20 cellular contexts compared by ENCODE assay signal in genomic region chr22:42284643-42285181, GRCh38.
"Had no signal": no experiment of that assay in that cellular context is flagged by ENCODE, and none has a peak within 500 bp of the region (broad histone marks: within the 10 kb centered on the region; RNA-seq: fewer than 3 reads in every experiment).

No MANE protein-coding gene starts in this region.

- H3K9me3 ChIP-seq: psoas muscle, stomach, testis, upper lobe of left lung had no signal

- H3K36me3 Mint-ChIP-seq: activated naive CD4-positive, alpha-beta T cell treated with anti-CD3 and anti-CD28 coated beads, Interleukin-2, amount 50 U/mL, for 24 hours had no signal

- H3K4me3 ChIP-seq: testis had no signal

- H3K36me3 ChIP-seq: stomach, upper lobe of left lung had no signal

- DNase-seq: activated CD4-positive, alpha-beta T cell treated with anti-CD3 and anti-CD28 coated beads, Interleukin-2, amount 50 U/mL, for 1 hour; activated CD8-positive, alpha-beta memory T cell treated with anti-CD3 and anti-CD28 coated beads, Interleukin-2, amount 50 U/mL, for 4 hours; activated effector memory CD4-positive, alpha-beta T cell treated with Interleukin-2 at 50 U/mL for 16 hours; activated T-cell treated with anti-CD3 and anti-CD28 coated beads, Interleukin-2, amount 50 U/mL, for 4 hours; foreskin fibroblast; islet precursor cell; stimulated activated CD4-positive, alpha-beta T cell treated with anti-CD3 and anti-CD28 coated beads, Interleukin-15, amount 100 ng/mL, for 24 hours; stimulated activated CD4-positive, alpha-beta T cell treated with anti-CD3 and anti-CD28 coated beads, Interleukin-4, amount 100 ng/mL, for 1 hour; stomach; T-helper 1 cell; testis had no signal

- H3K27ac Mint-ChIP-seq: activated naive CD4-positive, alpha-beta T cell treated with anti-CD3 and anti-CD28 coated beads, Interleukin-2, amount 50 U/mL, for 24 hours; endodermal cell had no signal

- H3K9me3 Mint-ChIP-seq: activated naive CD4-positive, alpha-beta T cell treated with anti-CD3 and anti-CD28 coated beads, Interleukin-2, amount 50 U/mL, for 24 hours; activated T-cell treated with anti-CD3 and anti-CD28 coated beads, Interleukin-2, amount 50 U/mL, for 4 hours; endodermal cell; neural crest cell had no signal

- H3K4me3 Mint-ChIP-seq: endodermal cell had no signal

- H3K27me3 ChIP-seq: dorsolateral prefrontal cortex, testis had no signal

- H3K27ac ChIP-seq: epithelial cell of prostate, psoas muscle, stomach, testis, upper lobe of left lung had no signal

- ATAC-seq: left lobe of liver, psoas muscle, right cardiac atrium had no signal
